In the genomic region with DNA sequence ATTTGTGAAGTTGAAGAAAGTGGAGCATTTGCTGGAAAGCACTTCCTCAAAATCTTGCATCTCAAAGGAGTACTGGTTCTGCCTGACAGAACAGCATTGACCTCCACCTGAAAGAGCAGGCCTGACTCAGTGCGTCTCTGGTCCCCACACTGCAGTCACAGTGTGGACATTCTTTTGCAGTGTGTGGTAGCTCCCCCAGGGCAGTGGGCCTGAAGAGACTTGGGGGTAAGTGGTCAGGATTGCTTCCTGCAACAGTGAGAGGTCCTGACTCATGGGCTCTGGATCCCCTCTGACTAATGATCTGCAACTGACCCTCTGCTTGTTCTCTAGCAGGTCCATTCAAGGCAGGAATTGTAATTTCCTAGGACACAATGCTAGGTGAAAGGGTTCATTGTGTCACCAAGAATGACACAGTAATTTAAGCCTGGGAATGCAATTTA, we compare ENCODE assay signal across 8 cellular contexts.
DNase-seq lines count a peak whose midpoint lies in the region; ATAC-seq and TF ChIP-seq lines count a peak whose summit lies in the region.

No MANE protein-coding gene starts in this region.

- WGBS in mesenchymal stem cell: 5% methylated on average over 1 of the region's 1 CpG
- no CpG with 5 or more reads among the region's 1 CpG for WGBS in right lobe of liver (ENCODE audit: insufficient coverage, low coverage, low lambda C conversion rate, missing lambda C conversion rate)

- H3K36me3 ChIP-seq in mesenchymal stem cell (ENCODE audit: control insufficient read depth in 1 of 2, insufficient read depth in 2 of 2, low read depth in 1 of 2, low read length in 2 of 2) (no peaks in the 10 kb centered on the region), right lobe of liver (no peaks in the 10 kb centered on the region)

- H4K91ac ChIP-seq in mesenchymal stem cell (ENCODE audit: low read length): no peak overlapping the region

- H3K27ac ChIP-seq in RWPE1 (peak overlapping the region; percentile 71), mesenchymal stem cell (ENCODE audit: low read length, poor library complexity, severe bottlenecking) (peak overlapping the region; percentile 77), right lobe of liver (no peak overlapping the region)

- H3K9me3 ChIP-seq in mesenchymal stem cell (ENCODE audit: control insufficient read depth, low read length) (no peaks in the 10 kb centered on the region), right lobe of liver (no peaks in the 10 kb centered on the region)

- no peak overlapping the region for H2AK5ac ChIP-seq in mesenchymal stem cell (ENCODE audit: low read length, severe bottlenecking)

- no peak overlapping the region for H3K27ac Mint-ChIP-seq in activated naive CD4-positive, alpha-beta T cell treated with anti-CD3 and anti-CD28 coated beads, Interleukin-2, amount 50 U/mL, for 72 hours

- DNase-seq in RWPE1 (ENCODE audit: low spot score) (peak; percentile 46), mesenchymal stem cell (peak; percentile 78), right lobe of liver (no peak), dedifferentiated amniotic fluid mesenchymal stem cell (ENCODE audit: extremely low spot score) (no peak)
- DNase-seq in activated CD4-positive, alpha-beta T cell treated with anti-CD3 and anti-CD28 coated beads for 48 hours: no peak
- DNase-seq in activated naive CD4-positive, alpha-beta T cell treated with anti-CD3 and anti-CD28 coated beads, Interleukin-2, amount 50 U/mL, for 72 hours (ENCODE audit: low spot score in 2 of 2): no peak

- H3K9ac ChIP-seq in mesenchymal stem cell (ENCODE audit: low read length): no peak overlapping the region

- no peaks in the 10 kb centered on the region for H3K27me3 ChIP-seq in mesenchymal stem cell (ENCODE audit: control insufficient read depth in 1 of 2, insufficient read depth in 1 of 2, low read length in 2 of 2)
- H3K27me3 ChIP-seq in right lobe of liver: no peaks in the 10 kb centered on the region

- H3K4me1 ChIP-seq in mesenchymal stem cell (ENCODE audit: control insufficient read depth, insufficient read depth, low read depth, low read length): peaks cover 3% of the 10 kb centered on the region
- no peaks in the 10 kb centered on the region for H3K4me1 ChIP-seq in right lobe of liver

- no peak overlapping the region for H3K4me3 ChIP-seq in mesenchymal stem cell (ENCODE audit: insufficient read depth in 1 of 2, low read depth in 1 of 2, low read length in 2 of 2)
- H3K4me3 ChIP-seq in right lobe of liver: no peak overlapping the region

- no peak overlapping the region for H3K14ac ChIP-seq in mesenchymal stem cell (ENCODE audit: low read length in 2 of 2)

- no peak overlapping the region for H2BK5ac ChIP-seq in mesenchymal stem cell (ENCODE audit: low read depth, low read length, poor library complexity, severe bottlenecking)

- peak overlapping the region in 1 of 2 experiments; percentile 5 for H3K18ac ChIP-seq in mesenchymal stem cell (ENCODE audit: low read depth in 1 of 2, low read length in 2 of 2)

- H4K8ac ChIP-seq in mesenchymal stem cell (ENCODE audit: low read length): no peak overlapping the region

- POLR2A ChIA-PET in RWPE1 (lab: Yijun Ruan, JAX; ENCODE audit: low non-redundant PET): no interaction called here

- intact Hi-C loops in right lobe of liver (cut with DNase I): no loop called here

- H3K79me1 ChIP-seq in mesenchymal stem cell (replicated peaks; ENCODE audit: low read length, poor library complexity, severe bottlenecking): no peaks in the 10 kb centered on the region

- no peak overlapping the region for H2BK12ac ChIP-seq in mesenchymal stem cell (ENCODE audit: low read length in 2 of 2)

- no peak for TF ChIP-seq POLR2A in right lobe of liver (IDR thresholded peaks at IDR 0.05)

- H2BK120ac ChIP-seq in mesenchymal stem cell (ENCODE audit: low read depth, low read length): no peak overlapping the region

- H2AFZ ChIP-seq in mesenchymal stem cell (ENCODE audit: low read depth, low read length): no peak overlapping the region

- H3K4me2 ChIP-seq in mesenchymal stem cell (ENCODE audit: low read length, poor library complexity, severe bottlenecking): no peak overlapping the region

- no peak for TF ChIP-seq CTCF in RWPE1 (conservative IDR thresholded peaks at IDR 0.05; ENCODE audit: low read depth)
- TF ChIP-seq CTCF in right lobe of liver (IDR thresholded peaks at IDR 0.05): no peak

- no peak overlapping the region for H3K23ac ChIP-seq in mesenchymal stem cell (ENCODE audit: low read length in 2 of 2)

- peaks cover 15 to 19% of the 10 kb centered on the region in 2 donors for H3K9me3 Mint-ChIP-seq in activated naive CD4-positive, alpha-beta T cell treated with anti-CD3 and anti-CD28 coated beads, Interleukin-2, amount 50 U/mL, for 72 hours

- H3K4ac ChIP-seq in mesenchymal stem cell (ENCODE audit: low read depth in 1 of 2, low read length in 2 of 2): no peak overlapping the region

- no peaks in the 10 kb centered on the region for H3K36me3 Mint-ChIP-seq in activated naive CD4-positive, alpha-beta T cell treated with anti-CD3 and anti-CD28 coated beads, Interleukin-2, amount 50 U/mL, for 72 hours

- ATAC-seq in GM18868 (IDR thresholded peaks at IDR 0.05; ENCODE audit: unreplicated experiment) (peak; percentile 66), HG02852 (IDR thresholded peaks at IDR 0.05; ENCODE audit: unreplicated experiment) (peak; percentile 75), right lobe of liver (no peak)
- no peak for ATAC-seq in activated naive CD4-positive, alpha-beta T cell treated with anti-CD3 and anti-CD28 coated beads, Interleukin-2, amount 50 U/mL, for 72 hours

- CTCF ChIA-PET in RWPE1 (lab: Yijun Ruan, JAX): interaction anchor here (0.6 kb wide), 1 partner anchor 19 kb away, joined by 4 read pairs; no protein-coding TSS in a partner anchor

- H2BK15ac ChIP-seq in mesenchymal stem cell (ENCODE audit: low read depth, poor library complexity, severe bottlenecking): no peak overlapping the region

Comparison
In these comparisons a context has a peak if more than half of its experiments do, and no peak if none do; other contexts are left out.
1. ATAC-seq: peak in GM18868 (single experiment) and HG02852 (single experiment); none in right lobe of liver (0 of 4) and activated naive CD4-positive, alpha-beta T cell treated with anti-CD3 and anti-CD28 coated beads, Interleukin-2, amount 50 U/mL, for 72 hours (0 of 2).
2. DNase-seq: peak in RWPE1 (single experiment) and mesenchymal stem cell (single experiment); none in right lobe of liver (0 of 3), activated CD4-positive, alpha-beta T cell treated with anti-CD3 and anti-CD28 coated beads for 48 hours (single experiment), activated naive CD4-positive, alpha-beta T cell treated with anti-CD3 and anti-CD28 coated beads, Interleukin-2, amount 50 U/mL, for 72 hours (0 of 2) and dedifferentiated amniotic fluid mesenchymal stem cell (single experiment).
3. H3K27ac ChIP-seq: peak in RWPE1 (single experiment) and mesenchymal stem cell (single experiment); none in right lobe of liver (0 of 3).